Comparison of ENCODE assay signal across 8 cellular contexts in the genomic region with DNA sequence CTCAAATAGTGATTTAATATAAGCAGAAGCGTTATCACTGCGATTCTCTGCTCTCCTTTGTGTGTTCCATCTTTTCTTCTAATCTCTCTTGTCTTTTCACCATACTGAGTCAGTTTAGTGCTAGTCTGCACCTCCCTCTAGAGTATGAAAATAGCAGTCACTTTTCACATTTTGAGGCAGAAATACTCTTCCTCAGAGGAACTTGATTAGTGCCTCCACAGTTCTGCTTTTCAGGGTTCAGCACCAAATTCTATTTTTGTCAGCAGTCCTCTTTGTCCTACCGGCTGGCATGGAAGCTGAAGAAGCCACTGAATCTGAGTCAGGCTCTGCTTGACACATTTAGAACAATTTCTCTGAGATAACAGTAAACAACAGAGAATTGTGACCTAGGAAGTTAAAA. TPM values are rescaled to one million over a fixed set of nuclear protein-coding genes. Genes with fewer than 3 reads are reported as not detected.
DNase-seq lines count a peak whose midpoint lies in the region; ATAC-seq, FAIRE-seq and TF ChIP-seq lines count a peak whose summit lies in the region.

No MANE protein-coding gene starts in this region.

- in situ Hi-C loops in transverse colon (cut with MboI; ENCODE audit: low pct_ligation_motif_present in 1 of 4, low pct_unique_long_range_greater_than_20kb in 1 of 4, low sequenced_read_pairs in 3 of 4): loop anchor here in 3 of 4 donors (25.0 kb wide), 2 partner anchors 354 to 829 kb away; no protein-coding TSS in a partner anchor

- DNase-seq in SJSA1 (ENCODE audit: low read depth in 1 of 2, low spot score in 2 of 2) (peak in 1 of 2 experiments; percentile 43), kidney (no peak), transverse colon (no peak), NCI-H2029 treated with DMSO at 0.1 percent for 48 hours (lab: John Stamatoyannopoulos, UW) (no peak)

- no peaks in the 10 kb centered on the region for H3K9me3 ChIP-seq in DOHH2 (ENCODE audit: control insufficient read depth, insufficient read depth, low read length)
- peaks cover 3% of the 10 kb centered on the region; the same call in 1 of the 2 replicates for H3K9me3 ChIP-seq in SJSA1 (replicated peaks)
- H3K9me3 ChIP-seq in kidney (ENCODE audit: control insufficient read depth in 1 of 2, low read length in 2 of 2): no peaks in the 10 kb centered on the region
- no peaks in the 10 kb centered on the region for H3K9me3 ChIP-seq in transverse colon

- H3K4me3 ChIP-seq in DOHH2 (ENCODE audit: low read length) (no peak overlapping the region), SJSA1 (no peak overlapping the region), kidney (ENCODE audit: low read length in 2 of 2) (no peak overlapping the region), transverse colon (no peak overlapping the region)

- H3K79me2 ChIP-seq in DOHH2 (ENCODE audit: control insufficient read depth, low read length): no peaks in the 10 kb centered on the region

- ATAC-seq in HG03039 (IDR thresholded peaks at IDR 0.05; ENCODE audit: unreplicated experiment) (peak; percentile 61), GM19324 (IDR thresholded peaks at IDR 0.05; ENCODE audit: low FRiP score, unreplicated experiment) (no peak), HG03045 (IDR thresholded peaks at IDR 0.05; ENCODE audit: unreplicated experiment) (no peak)

- peak; percentile 29 for FAIRE-seq in kidney (lab: Jason Lieb, UNC)

- H4K20me1 ChIP-seq in DOHH2 (ENCODE audit: control insufficient read depth, insufficient read depth, low read depth, low read length): no peaks in the 10 kb centered on the region

- TF ChIP-seq POLR2A in transverse colon (IDR thresholded peaks at IDR 0.05): no peak

- intact Hi-C loops in kidney (cut with DNase I): no loop called here
- intact Hi-C loops in transverse colon (cut with DNase I; ENCODE audit: low total_unique reads): no loop called here

- peaks cover 18% of the 10 kb centered on the region for H3K4me1 ChIP-seq in DOHH2 (ENCODE audit: control insufficient read depth, low read length)
- peaks cover 16% of the 10 kb centered on the region for H3K4me1 ChIP-seq in SJSA1 (replicated peaks)
- H3K4me1 ChIP-seq in kidney (ENCODE audit: control insufficient read depth in 1 of 2, insufficient read depth in 1 of 2, low read depth in 1 of 2, low read length in 2 of 2): no peaks in the 10 kb centered on the region
- H3K4me1 ChIP-seq in transverse colon: no peaks in the 10 kb centered on the region

- TF ChIP-seq CTCF in DOHH2 (IDR thresholded peaks at IDR 0.05; ENCODE audit: low read depth, low read length, poor library complexity, severe bottlenecking): peak; percentile 43
- TF ChIP-seq CTCF in kidney (IDR thresholded peaks at IDR 0.05; ENCODE audit: borderline replicate concordance, extremely low read depth, insufficient read depth): peak; percentile 35
- peak in 1 of 5 experiments; percentile 5 for TF ChIP-seq CTCF in transverse colon (IDR thresholded peaks at IDR 0.05)

- H3K27ac ChIP-seq in DOHH2 (ENCODE audit: low read depth, low read length) (no peak overlapping the region), SJSA1 (peak overlapping the region; percentile 23; the same call in 1 of the 2 replicates), kidney (ENCODE audit: low read depth in 2 of 2, low read length in 2 of 2) (no peak overlapping the region), transverse colon (no peak overlapping the region)

- no peaks in the 10 kb centered on the region for H3K9me2 ChIP-seq in DOHH2 (replicated peaks; ENCODE audit: control insufficient read depth, low read length)

- H3K9ac ChIP-seq in kidney (ENCODE audit: low read length in 2 of 2): no peak overlapping the region

- H3K27me3 ChIP-seq in DOHH2 (ENCODE audit: control insufficient read depth, low read length): no peaks in the 10 kb centered on the region
- no peaks in the 10 kb centered on the region for H3K27me3 ChIP-seq in SJSA1 (replicated peaks)
- no peaks in the 10 kb centered on the region for H3K27me3 ChIP-seq in transverse colon

- no peaks in the 10 kb centered on the region for H3K36me3 ChIP-seq in DOHH2 (ENCODE audit: control insufficient read depth, low read length)
- H3K36me3 ChIP-seq in SJSA1: no peaks in the 10 kb centered on the region
- H3K36me3 ChIP-seq in kidney (ENCODE audit: control insufficient read depth in 1 of 2, insufficient read depth in 2 of 2, low read length in 2 of 2): no peaks in the 10 kb centered on the region
- H3K36me3 ChIP-seq in transverse colon: no peaks in the 10 kb centered on the region

- 0 out of 2 replicates have a peak, but pooled peaks cover 3% of the 10 kb centered on the region for H3F3A ChIP-seq in DOHH2 (ENCODE audit: control insufficient read depth, insufficient read depth)

- TF ChIP-seq EP300 in transverse colon (IDR thresholded peaks at IDR 0.05; ENCODE audit: low read depth): no peak

- WGBS in transverse colon (ENCODE audit: low coverage in 1 of 2), 2 donors: 74 to 80% methylated on average over 3 of the region's 3 CpGs

- H3K4me2 ChIP-seq in DOHH2 (ENCODE audit: low read length): no peak overlapping the region

RNA-seq across cellular contexts. Expression of gene ANKRD17, which starts 49.7 kb away (rescaled TPM):
- total RNA-seq in SJSA1 (2014; rRNA removed; shearing (Covaris generic)): 26.3 and 36.8 TPM in 2 replicates
- total RNA-seq in kidney (67.7 TPM), transverse colon (10 to 100 TPM; 69.9 to 93.1 (median 74.3) TPM)
- 13.3 TPM for polyA plus RNA-seq in kidney (ENCODE audit: insufficient read depth, low read depth, low replicate concordance)
